In the genomic region with DNA sequence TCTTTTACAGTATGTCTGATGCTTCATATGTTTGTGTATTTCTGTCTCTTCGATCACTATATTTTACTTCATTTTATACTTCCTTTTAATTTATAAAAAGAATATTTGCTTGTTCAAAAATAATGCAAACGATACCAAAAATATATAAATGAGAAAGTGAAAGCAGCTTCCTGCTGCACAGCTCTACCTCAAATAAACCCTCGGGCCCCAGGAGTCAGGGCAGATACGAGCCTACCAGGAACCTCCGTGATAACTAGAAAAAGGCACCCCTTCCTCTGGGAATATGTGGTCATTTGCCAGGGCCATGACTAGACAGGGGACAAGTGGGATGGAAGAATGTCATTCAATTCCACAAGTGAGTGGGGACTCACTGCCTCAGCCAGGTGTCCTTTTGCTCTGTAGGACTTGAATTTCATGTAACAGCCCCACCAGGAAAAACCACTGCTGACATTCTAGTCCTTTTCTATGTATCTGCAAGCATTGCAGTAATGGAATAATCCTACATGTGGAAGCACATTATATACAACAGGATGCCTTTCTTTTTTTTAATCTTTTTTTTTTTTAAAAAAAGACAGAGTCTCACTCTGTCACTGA, we compare ENCODE assay signal across 1 cellular context.
TF ChIP-seq lines count a peak whose summit lies in the region.

No MANE protein-coding gene starts in this region.

TF ChIP-seq in WTC11, 78 proteins besides CTCF, POLR2A, EP300 and RAD21 (continued from another document):
- TF ChIP-seq TEAD4 (CRISPR knock-in tag; IDR thresholded peaks at IDR 0.05), result no peak
